In the genomic region with DNA sequence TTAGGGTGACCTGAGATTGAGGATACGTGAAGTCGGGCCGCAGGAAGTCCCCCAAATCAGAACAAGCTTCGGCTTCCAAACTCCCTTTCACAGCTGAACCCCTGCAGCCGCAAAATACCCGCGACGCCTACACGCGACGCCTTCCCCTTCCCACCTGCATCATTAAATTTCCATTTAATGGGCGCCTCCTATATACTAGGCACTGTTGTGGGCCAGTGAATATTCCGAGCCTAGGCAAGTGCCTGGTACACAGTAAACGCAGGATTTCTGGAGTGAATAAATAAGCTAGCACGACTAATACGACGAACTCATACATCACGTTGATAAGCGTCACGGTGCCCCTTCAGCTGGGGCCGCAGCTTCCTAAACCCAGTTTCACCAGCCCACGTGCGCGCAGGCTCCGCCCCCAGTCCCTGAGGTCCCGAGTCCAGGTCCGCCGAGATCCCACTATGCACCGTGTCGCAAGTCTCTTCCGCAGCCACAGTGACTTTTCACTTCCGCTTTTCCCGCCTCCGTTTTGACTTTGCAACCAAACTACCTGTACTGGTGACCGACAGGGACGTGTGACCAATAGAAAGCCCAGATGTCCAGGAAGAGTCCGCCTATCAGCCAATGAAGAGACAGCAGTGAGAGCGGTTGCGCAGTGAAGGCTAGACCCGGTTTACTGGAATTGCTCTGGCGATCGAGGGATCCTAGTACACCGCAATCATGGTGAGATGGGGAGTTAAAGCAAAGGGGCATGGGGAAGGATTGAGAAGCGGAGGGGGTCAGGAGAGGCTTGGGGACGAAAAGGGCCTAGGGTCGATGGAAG, we compare ENCODE assay signal across 1 cellular context.
TF ChIP-seq lines count a peak whose summit lies in the region.

A gene (plus strand): TSS at position 623 of the 811 bp plus-strand sequence. CDS start 86 bp downstream, at position 709.

TF ChIP-seq in SK-N-SH, 30 proteins besides CTCF, POLR2A, EP300 and RAD21 (continued from another document):
- TF ChIP-seq, protein P1, sequence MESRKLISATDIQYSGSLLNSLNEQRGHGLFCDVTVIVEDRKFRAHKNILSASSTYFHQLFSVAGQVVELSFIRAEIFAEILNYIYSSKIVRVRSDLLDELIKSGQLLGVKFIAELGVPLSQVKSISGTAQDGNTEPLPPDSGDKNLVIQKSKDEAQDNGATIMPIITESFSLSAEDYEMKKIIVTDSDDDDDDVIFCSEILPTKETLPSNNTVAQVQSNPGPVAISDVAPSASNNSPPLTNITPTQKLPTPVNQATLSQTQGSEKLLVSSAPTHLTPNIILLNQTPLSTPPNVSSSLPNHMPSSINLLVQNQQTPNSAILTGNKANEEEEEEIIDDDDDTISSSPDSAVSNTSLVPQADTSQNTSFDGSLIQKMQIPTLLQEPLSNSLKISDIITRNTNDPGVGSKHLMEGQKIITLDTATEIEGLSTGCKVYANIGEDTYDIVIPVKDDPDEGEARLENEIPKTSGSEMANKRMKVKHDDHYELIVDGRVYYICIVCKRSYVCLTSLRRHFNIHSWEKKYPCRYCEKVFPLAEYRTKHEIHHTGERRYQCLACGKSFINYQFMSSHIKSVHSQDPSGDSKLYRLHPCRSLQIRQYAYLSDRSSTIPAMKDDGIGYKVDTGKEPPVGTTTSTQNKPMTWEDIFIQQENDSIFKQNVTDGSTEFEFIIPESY (IDR thresholded peaks at IDR 0.05; ENCODE audit: borderline replicate concordance, low read depth), result no peak
- TF ChIP-seq SIN3A (IDR thresholded peaks at IDR 0.05; ENCODE audit: borderline replicate concordance, low read depth, low read length), result peak; percentile 94; the same call in 1 of the 2 replicates
- peak; percentile 51 for TF ChIP-seq TAF1 (IDR thresholded peaks at IDR 0.05; ENCODE audit: borderline replicate concordance, low read depth, low read length)
- peak; percentile 92 for TF ChIP-seq GABPA (IDR thresholded peaks at IDR 0.05; ENCODE audit: low read depth)
